In genomic region chr6:71421611-71422010, GRCh38 we compare ENCODE assay signal across 1 cellular context.
TF ChIP-seq lines count a peak whose summit lies in the region.

No MANE protein-coding gene starts in this region.

TF ChIP-seq in SK-N-SH treated with all-trans-retinoic acid at 6 μM for 48 hours, 23 proteins besides CTCF, POLR2A, EP300 and RAD21 (continued from another document):
- TF ChIP-seq TSHZ2 (CRISPR knock-in tag; IDR thresholded peaks at IDR 0.05) (no peak), ZFP30 (CRISPR knock-in tag; IDR thresholded peaks at IDR 0.05) (no peak), TCF4 (CRISPR knock-in tag; IDR thresholded peaks at IDR 0.05; ENCODE audit: borderline replicate concordance) (no peak), RARB (CRISPR knock-in tag; IDR thresholded peaks at IDR 0.05) (no peak), ISL1 (CRISPR knock-in tag; IDR thresholded peaks at IDR 0.05) (no peak), PATZ1 (CRISPR knock-in tag; IDR thresholded peaks at IDR 0.05; ENCODE audit: borderline replicate concordance) (no peak), CSDC2 (CRISPR knock-in tag; IDR thresholded peaks at IDR 0.05) (no peak), SNAI2 (CRISPR knock-in tag; IDR thresholded peaks at IDR 0.05) (no peak), PPARA (CRISPR knock-in tag; IDR thresholded peaks at IDR 0.05; ENCODE audit: borderline replicate concordance) (no peak), BACH2 (CRISPR knock-in tag; IDR thresholded peaks at IDR 0.05; ENCODE audit: borderline replicate concordance) (no peak), ARNTL (CRISPR knock-in tag; IDR thresholded peaks at IDR 0.05; ENCODE audit: borderline replicate concordance, low read depth) (no peak)
TF ChIP-seq in SK-N-SH treated with all-trans-retinoic acid at 6 μM for 48 hours: peak in this region for 0.
